In the genomic region with DNA sequence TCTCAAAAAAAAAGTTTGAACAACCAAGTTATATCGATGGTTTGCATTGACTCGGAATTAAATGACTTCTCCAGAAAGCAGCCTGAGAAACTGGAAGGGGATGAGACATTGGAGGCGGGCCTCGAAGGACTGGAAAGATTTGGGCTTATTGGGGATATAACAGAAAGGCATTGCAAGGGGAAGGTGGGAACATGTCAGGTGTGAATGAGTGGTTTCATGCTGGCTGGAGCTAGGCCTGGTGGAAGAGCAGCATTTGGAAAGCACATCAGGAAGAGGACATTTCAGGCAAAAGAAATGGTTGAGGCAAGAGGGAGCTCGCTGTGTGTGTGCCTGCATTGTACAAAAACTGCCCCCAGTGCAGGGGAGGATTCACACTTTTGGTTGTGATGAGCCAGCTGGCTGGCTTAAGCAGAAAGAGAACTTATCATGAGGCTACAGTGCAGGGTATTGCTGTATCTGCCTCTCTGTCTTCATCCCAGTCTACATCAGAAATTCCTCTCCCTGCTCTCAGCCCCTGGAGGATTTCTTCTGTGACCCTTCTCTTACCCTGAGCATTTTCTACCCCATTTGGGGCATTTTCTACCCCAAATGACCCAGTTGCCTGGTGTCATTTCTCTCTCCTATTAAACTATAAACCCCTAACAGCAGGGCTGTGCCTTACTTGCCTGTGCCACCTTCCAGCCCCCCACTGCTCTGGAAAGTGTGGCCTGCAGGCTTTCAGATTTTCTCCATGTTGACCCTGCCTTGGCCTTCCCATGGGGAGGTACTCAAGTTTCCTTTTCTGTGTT, we compare ENCODE assay signal across 17 cellular contexts.
A peak's percentile ranks its signal among the peaks of the same experiment; 100 is the strongest.
DNase-seq lines count a peak whose midpoint lies in the region; ATAC-seq and TF ChIP-seq lines count a peak whose summit lies in the region.
"Had no signal": no experiment of that assay in that cellular context is flagged by ENCODE, and none has a peak within 500 bp of the region (broad histone marks: within the 10 kb centered on the region; RNA-seq: fewer than 3 reads in every experiment).

No MANE protein-coding gene starts in this region.

- H3K4me3 ChIP-seq in HEK293 (ENCODE audit: low read depth, low read length), result no peak overlapping the region
- H3K4me3 ChIP-seq in dorsolateral prefrontal cortex, result no peak overlapping the region
- H3K4me3 ChIP-seq in gastrocnemius medialis, result no peak overlapping the region

- DNase-seq in dorsolateral prefrontal cortex (peak in 5 of 10 donors; percentile 43 to 63 (median 51)), mesenteric fat pad (ENCODE audit: low spot score) (peak; percentile 28), gastrocnemius medialis (no peak), cerebellar cortex (ENCODE audit: low spot score) (no peak), GM19238 (ENCODE audit: insufficient read length, low spot score) (no peak), KBM-7 (no peak)
- DNase-seq in activated T-cell treated with anti-CD3 and anti-CD28 coated beads, Interleukin-2, amount 50 U/mL, for 24 hours, result no peak
- DNase-seq: activated CD4-positive, alpha-beta T cell treated with anti-CD3 and anti-CD28 coated beads for 48 hours; DND-41; effector memory CD8-positive, alpha-beta T cell; islet precursor cell; NCI-H1105 treated with DMSO at 0.1 percent for 48 hours; NCI-H524 treated with DMSO at 0.1 percent for 48 hours; stimulated activated CD4-positive, alpha-beta T cell treated with anti-CD3 and anti-CD28 coated beads, Interleukin-15, amount 100 ng/mL, for 24 hours; T-helper 2 cell had no signal

- H3K36me3 ChIP-seq in HEK293 (ENCODE audit: control insufficient read depth in 2 of 2, insufficient read depth in 1 of 2, low read length in 2 of 2) (no peaks in the 10 kb centered on the region), gastrocnemius medialis (no peaks in the 10 kb centered on the region)

- ATAC-seq in gastrocnemius medialis, result no peak
- ATAC-seq: effector memory CD8-positive, alpha-beta T cell had no signal

- no peak for TF ChIP-seq CTCF in HEK293 (tag by site-specific recombination; IDR thresholded peaks at IDR 0.05)
- no peak for TF ChIP-seq CTCF in dorsolateral prefrontal cortex (IDR thresholded peaks at IDR 0.05 in 54 of 56, conservative IDR thresholded peaks at IDR 0.05 in 2 of 56; ENCODE audit: low read depth in 1 of 56, partially characterized antibody in 56 of 56)
- no peak for TF ChIP-seq CTCF in gastrocnemius medialis (IDR thresholded peaks at IDR 0.05 in 4 of 5, conservative IDR thresholded peaks at IDR 0.05 in 1 of 5)

- CTCF ChIA-PET in HEK293 (lab: Yijun Ruan, JAX), result no interaction called here

- H3K27ac ChIP-seq in HEK293 (ENCODE audit: extremely low read depth, low read depth, low read length) (no peak overlapping the region), dorsolateral prefrontal cortex (peak overlapping the region in 32 of 59 donors; percentile 4 to 71 (median 36)), gastrocnemius medialis (peak overlapping the region; percentile 23 to 47 (median 38))

- H3K9me3 ChIP-seq in HEK293 (ENCODE audit: control insufficient read depth, insufficient read depth, low read depth, low read length), result no peaks in the 10 kb centered on the region
- H3K9me3 ChIP-seq in gastrocnemius medialis, result no peaks in the 10 kb centered on the region

- no peak overlapping the region for H3K27ac Mint-ChIP-seq in activated T-cell treated with anti-CD3 and anti-CD28 coated beads, Interleukin-2, amount 50 U/mL, for 24 hours
- H3K27ac Mint-ChIP-seq: IgD-negative memory B cell had no signal

- H3K4me1 ChIP-seq in HEK293 (ENCODE audit: control insufficient read depth, insufficient read depth, low read length) (no peaks in the 10 kb centered on the region), gastrocnemius medialis (peaks cover 16 to 25% of the 10 kb centered on the region in 2 donors)

- no peaks in the 10 kb centered on the region for H3K27me3 ChIP-seq in dorsolateral prefrontal cortex
- no peaks in the 10 kb centered on the region for H3K27me3 ChIP-seq in gastrocnemius medialis

- intact Hi-C loops in dorsolateral prefrontal cortex (cut with DNase I), result no loop called here
- intact Hi-C loops in gastrocnemius medialis (cut with DNase I; ENCODE audit: low total_unique reads), result no loop called here

- peaks cover 6% of the 10 kb centered on the region for H3K27me3 Mint-ChIP-seq in activated T-cell treated with anti-CD3 and anti-CD28 coated beads, Interleukin-2, amount 50 U/mL, for 24 hours

- H3K4me1 Mint-ChIP-seq in activated T-cell treated with anti-CD3 and anti-CD28 coated beads, Interleukin-2, amount 50 U/mL, for 24 hours (ENCODE audit: low read depth), result no peaks in the 10 kb centered on the region
- H3K4me1 Mint-ChIP-seq: IgD-negative memory B cell had no signal

- H3K9me3 Mint-ChIP-seq in activated T-cell treated with anti-CD3 and anti-CD28 coated beads, Interleukin-2, amount 50 U/mL, for 24 hours, result peaks cover 3% of the 10 kb centered on the region
- H3K9me3 Mint-ChIP-seq: effector memory CD8-positive, alpha-beta T cell had no signal

- TF ChIP-seq POLR2A in gastrocnemius medialis (IDR thresholded peaks at IDR 0.05), result no peak

- peaks cover 1% of the 10 kb centered on the region for H3K36me3 Mint-ChIP-seq in activated T-cell treated with anti-CD3 and anti-CD28 coated beads, Interleukin-2, amount 50 U/mL, for 24 hours (ENCODE audit: low read depth)

- H3K4me3 Mint-ChIP-seq in activated T-cell treated with anti-CD3 and anti-CD28 coated beads, Interleukin-2, amount 50 U/mL, for 24 hours, result no peak overlapping the region
- H3K4me3 Mint-ChIP-seq: effector memory CD8-positive, alpha-beta T cell; IgD-negative memory B cell had no signal

- POLR2A ChIA-PET in HEK293 (lab: Yijun Ruan, JAX), result interaction anchor here (0.6 kb wide), 1 partner anchor 332 kb away, joined by 5 read pairs; no protein-coding TSS in a partner anchor

- in situ Hi-C loops in gastrocnemius medialis (cut with MboI; ENCODE audit: low sequenced_read_pairs in 4 of 4), result no loop called here
- in situ Hi-C loops in KBM-7 (cut with MboI; ENCODE audit: low pct_unique_long_range_greater_than_20kb, low sequenced_read_pairs), result no loop called here

TF ChIP-seq in HEK293, 187 proteins besides CTCF, POLR2A, EP300 and RAD21:
- 0 out of 2 replicates have a peak, but pooled peaks have one; percentile 65 for TF ChIP-seq ZNF223 (tag by site-specific recombination; IDR thresholded peaks at IDR 0.05)
- peak; percentile 60 for TF ChIP-seq GLIS1 (tag by site-specific recombination; IDR thresholded peaks at IDR 0.05)
- TF ChIP-seq, protein P1, sequence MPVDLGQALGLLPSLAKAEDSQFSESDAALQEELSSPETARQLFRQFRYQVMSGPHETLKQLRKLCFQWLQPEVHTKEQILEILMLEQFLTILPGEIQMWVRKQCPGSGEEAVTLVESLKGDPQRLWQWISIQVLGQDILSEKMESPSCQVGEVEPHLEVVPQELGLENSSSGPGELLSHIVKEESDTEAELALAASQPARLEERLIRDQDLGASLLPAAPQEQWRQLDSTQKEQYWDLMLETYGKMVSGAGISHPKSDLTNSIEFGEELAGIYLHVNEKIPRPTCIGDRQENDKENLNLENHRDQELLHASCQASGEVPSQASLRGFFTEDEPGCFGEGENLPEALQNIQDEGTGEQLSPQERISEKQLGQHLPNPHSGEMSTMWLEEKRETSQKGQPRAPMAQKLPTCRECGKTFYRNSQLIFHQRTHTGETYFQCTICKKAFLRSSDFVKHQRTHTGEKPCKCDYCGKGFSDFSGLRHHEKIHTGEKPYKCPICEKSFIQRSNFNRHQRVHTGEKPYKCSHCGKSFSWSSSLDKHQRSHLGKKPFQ (tag by site-specific recombination; IDR thresholded peaks at IDR 0.05), result peak; percentile 73
- no peak for TF ChIP-seq ZNF155 (tag by site-specific recombination; IDR thresholded peaks at IDR 0.05)
